2 cellular contexts compared by ENCODE assay signal in genomic region chr9:122263699-122264349, GRCh38.
TF ChIP-seq lines count a peak whose summit lies in the region.

No MANE protein-coding gene starts in this region.

TF ChIP-seq in SK-N-SH, 30 proteins besides CTCF, POLR2A, EP300 and RAD21 (continued from another document):
- TF ChIP-seq ZBTB33 (IDR thresholded peaks at IDR 0.05; ENCODE audit: borderline replicate concordance, low read depth) (no peak), ELF1 (IDR thresholded peaks at IDR 0.05) (no peak), FOXJ3 (CRISPR knock-in tag; IDR thresholded peaks at IDR 0.05) (no peak), TEAD4 (IDR thresholded peaks at IDR 0.05; ENCODE audit: borderline replicate concordance, insufficient read depth) (no peak), CHD2 (IDR thresholded peaks at IDR 0.05; ENCODE audit: low read length, partially characterized antibody) (no peak), NRF1 (IDR thresholded peaks at IDR 0.05; ENCODE audit: low read depth, low read length) (no peak), USF1 (IDR thresholded peaks at IDR 0.05; ENCODE audit: borderline replicate concordance, low read depth) (no peak), FOSL2 (IDR thresholded peaks at IDR 0.05; ENCODE audit: borderline replicate concordance, low read depth) (no peak), NFIC (IDR thresholded peaks at IDR 0.05; ENCODE audit: borderline replicate concordance) (no peak), IRF3 (IDR thresholded peaks at IDR 0.05; ENCODE audit: low read depth, low read length) (no peak), JUND (IDR thresholded peaks at IDR 0.05) (no peak), RFX5 (IDR thresholded peaks at IDR 0.05; ENCODE audit: low read length) (no peak)

TF ChIP-seq in SK-N-SH treated with all-trans-retinoic acid at 6 μM for 48 hours, 23 proteins besides CTCF, POLR2A, EP300 and RAD21 (continued from another document):
- TF ChIP-seq PPARA (CRISPR knock-in tag; IDR thresholded peaks at IDR 0.05; ENCODE audit: borderline replicate concordance) (no peak), ZFP30 (CRISPR knock-in tag; IDR thresholded peaks at IDR 0.05) (no peak), ZC3H10 (CRISPR knock-in tag; IDR thresholded peaks at IDR 0.05) (no peak), CREB5 (CRISPR knock-in tag; IDR thresholded peaks at IDR 0.05; ENCODE audit: low read depth) (no peak), OSR1 (CRISPR knock-in tag; IDR thresholded peaks at IDR 0.05) (no peak), TCF4 (CRISPR knock-in tag; IDR thresholded peaks at IDR 0.05; ENCODE audit: borderline replicate concordance) (no peak), POU6F1 (CRISPR knock-in tag; IDR thresholded peaks at IDR 0.05; ENCODE audit: borderline replicate concordance, low read depth) (no peak)
